Comparison of ENCODE assay signal across 25 cellular contexts in genomic region chr3:30346927-30347320, GRCh38.
DNase-seq lines count a peak whose midpoint lies in the region; ATAC-seq and TF ChIP-seq lines count a peak whose summit lies in the region.
"Had no signal": no experiment of that assay in that cellular context is flagged by ENCODE, and none has a peak within 500 bp of the region (broad histone marks: within the 10 kb centered on the region; RNA-seq: fewer than 3 reads in every experiment).

No MANE protein-coding gene starts in this region.

- H4K20me1 ChIP-seq in Loucy (ENCODE audit: insufficient read depth, low read length, poor library complexity, severe bottlenecking) (no peaks in the 10 kb centered on the region), osteoblast (ENCODE audit: insufficient read depth, low read length) (no peaks in the 10 kb centered on the region)
- H4K20me1 ChIP-seq: BLaER1 had no signal

- in situ Hi-C loops in brain microvascular endothelial cell (cut with HindIII; ENCODE audit: low pct_ligation_motif_present, low sequenced_read_pairs) (no loop called here), ACHN (cut with HindIII; ENCODE audit: low pct_ligation_motif_present, low pct_unique_long_range_greater_than_20kb, low sequenced_read_pairs) (no loop called here)

- DNase-seq in activated CD4-positive, alpha-beta T cell treated with anti-CD3 and anti-CD28 coated beads, Interleukin-2, amount 10 ng/mL, durations not matched to agents 7 days and 5 days: no peak
- no peak for DNase-seq in activated CD4-positive, alpha-beta T cell treated with anti-CD3 and anti-CD28 coated beads for 48 hours
- DNase-seq in brain microvascular endothelial cell (no peak), osteoblast (ENCODE audit: insufficient read length, low spot score, missing footprints) (no peak), ACHN (no peak), NCI-H345 treated with DMSO at 0.1 percent for 48 hours (lab: John Stamatoyannopoulos, UW; ENCODE audit: unreplicated experiment) (no peak)
- DNase-seq: activated T-cell treated with anti-CD3 and anti-CD28 coated beads, Interleukin-2, amount 50 U/mL, for 1 hour; Caco-2; cerebellar nuclear complex; heart right ventricle; mesendoderm; naive B cell; NCI-H2029 treated with DMSO at 0.1 percent for 48 hours; ovary; retina; Right ventricle myocardium superior; stimulated activated naive B cell treated with anti-CD40 and anti-IgM and Interleukin-4, amounts not matched to agents 10 μg/mL and 1 μg/mL and 100 μg/mL, for 72 hours; uterus had no signal

- peaks cover 62% of the 10 kb centered on the region for H3K4me1 Mint-ChIP-seq in activated CD4-positive, alpha-beta T cell treated with anti-CD3 and anti-CD28 coated beads, Interleukin-2, amount 10 ng/mL, durations not matched to agents 7 days and 5 days
- H3K4me1 Mint-ChIP-seq: IgD-negative memory B cell, naive B cell had no signal

- H3K27ac ChIP-seq in brain microvascular endothelial cell (peak overlapping the region; percentile 88), osteoblast (ENCODE audit: low read depth, low read length) (peak overlapping the region; percentile 79)
- H3K27ac ChIP-seq: BLaER1, ovary, thoracic aorta, uterus had no signal

- no peak overlapping the region for H3K9ac ChIP-seq in Loucy (ENCODE audit: low read depth, low read length, poor library complexity, severe bottlenecking)
- H3K9ac ChIP-seq: BLaER1 had no signal

- peaks cover 3% of the 10 kb centered on the region for H3K9me3 Mint-ChIP-seq in activated CD4-positive, alpha-beta T cell treated with anti-CD3 and anti-CD28 coated beads, Interleukin-2, amount 10 ng/mL, durations not matched to agents 7 days and 5 days
- H3K9me3 Mint-ChIP-seq: IgD-negative memory B cell; naive B cell; stimulated activated naive B cell treated with anti-CD40 and anti-IgM and Interleukin-4, amounts not matched to agents 10 μg/mL and 1 μg/mL and 100 μg/mL, for 72 hours had no signal

- peaks cover 39% of the 10 kb centered on the region for H3K4me1 ChIP-seq in Loucy (ENCODE audit: insufficient read depth, low read length, poor library complexity, severe bottlenecking)
- peaks cover 43% of the 10 kb centered on the region for H3K4me1 ChIP-seq in osteoblast (ENCODE audit: insufficient read depth, low read length)
- H3K4me1 ChIP-seq: uterus had no signal

- peaks cover 15% of the 10 kb centered on the region for H3K27me3 Mint-ChIP-seq in activated CD4-positive, alpha-beta T cell treated with anti-CD3 and anti-CD28 coated beads, Interleukin-2, amount 10 ng/mL, durations not matched to agents 7 days and 5 days

- peak overlapping the region; percentile 47 for H3K27ac Mint-ChIP-seq in activated CD4-positive, alpha-beta T cell treated with anti-CD3 and anti-CD28 coated beads, Interleukin-2, amount 10 ng/mL, durations not matched to agents 7 days and 5 days
- H3K27ac Mint-ChIP-seq: IgD-negative memory B cell; naive B cell; stimulated activated naive B cell treated with anti-CD40 and anti-IgM and Interleukin-4, amounts not matched to agents 10 μg/mL and 1 μg/mL and 100 μg/mL, for 72 hours had no signal

- POLR2A ChIA-PET in activated CD4-positive, alpha-beta T cell treated with anti-CD3 and anti-CD28 coated beads, Interleukin-2, amount 10 ng/mL, durations not matched to agents 7 days and 5 days (lab: Charles Lee): interaction anchor here (0.6 kb wide), 2 partner anchors 276 to 346 kb away, joined by 4 to 7 read pairs; no protein-coding TSS in a partner anchor

- TF ChIP-seq CTCF in Loucy (conservative IDR thresholded peaks at IDR 0.05; ENCODE audit: low read length) (no peak), brain microvascular endothelial cell (IDR thresholded peaks at IDR 0.05; ENCODE audit: low read depth, low read length, missing control alignments) (no peak), osteoblast (IDR thresholded peaks at IDR 0.05; ENCODE audit: extremely low read depth, low read depth, low read length) (no peak)

- peak overlapping the region; percentile 33 for H3K4me2 ChIP-seq in Loucy (ENCODE audit: low read depth, low read length, poor library complexity, severe bottlenecking)
- H3K4me2 ChIP-seq in osteoblast (ENCODE audit: insufficient read depth, low read length): peak overlapping the region; percentile 4
- H3K4me2 ChIP-seq: BLaER1 had no signal

- no peaks in the 10 kb centered on the region for H3K36me3 ChIP-seq in Loucy (ENCODE audit: insufficient read depth, low read length)
- no peaks in the 10 kb centered on the region for H3K36me3 ChIP-seq in brain microvascular endothelial cell (replicated peaks)
- H3K36me3 ChIP-seq in osteoblast (ENCODE audit: insufficient read depth, low read length): no peaks in the 10 kb centered on the region
- H3K36me3 ChIP-seq: BLaER1, heart right ventricle, ovary, spleen, thoracic aorta, uterus had no signal

- H3K9me2 ChIP-seq in Loucy (replicated peaks; ENCODE audit: low read depth, low read length): no peaks in the 10 kb centered on the region

- H3K79me2 ChIP-seq in Loucy (ENCODE audit: insufficient read depth, low read length) (no peaks in the 10 kb centered on the region), osteoblast (ENCODE audit: insufficient read depth, low read length) (no peaks in the 10 kb centered on the region)

- CTCF ChIA-PET in activated CD4-positive, alpha-beta T cell treated with anti-CD3 and anti-CD28 coated beads, Interleukin-2, amount 10 ng/mL, durations not matched to agents 7 days and 5 days (lab: Charles Lee): no interaction called here

- no peak overlapping the region for H3K4me3 ChIP-seq in Loucy (ENCODE audit: low read length, poor library complexity, severe bottlenecking)
- no peak overlapping the region for H3K4me3 ChIP-seq in brain microvascular endothelial cell (ENCODE audit: low read depth, low read length)
- no peak overlapping the region for H3K4me3 ChIP-seq in osteoblast (ENCODE audit: insufficient read depth, low read length)
- H3K4me3 ChIP-seq: BLaER1, GM12878, heart right ventricle, ovary, spleen, thoracic aorta, uterus had no signal

- H2AFZ ChIP-seq in Loucy (ENCODE audit: low read length) (no peak overlapping the region), osteoblast (ENCODE audit: low read length) (no peak overlapping the region)

- H3K27me3 ChIP-seq in Loucy (ENCODE audit: insufficient read depth, low read length, poor library complexity, severe bottlenecking) (no peaks in the 10 kb centered on the region), brain microvascular endothelial cell (replicated peaks) (no peaks in the 10 kb centered on the region), osteoblast (ENCODE audit: insufficient read depth, low read length) (no peaks in the 10 kb centered on the region)
- H3K27me3 ChIP-seq: BLaER1, heart right ventricle, ovary, spleen, uterus had no signal

- H3K9me3 ChIP-seq in Loucy (ENCODE audit: insufficient read depth, low read depth, low read length) (no peaks in the 10 kb centered on the region), osteoblast (ENCODE audit: low read depth, low read length) (no peaks in the 10 kb centered on the region)
- H3K9me3 ChIP-seq: BLaER1, Caco-2, heart right ventricle, ovary, spleen, thoracic aorta, uterus had no signal

- ATAC-seq in GM18858 (IDR thresholded peaks at IDR 0.05; ENCODE audit: unreplicated experiment): no peak
- ATAC-seq: GM12878, heart right ventricle had no signal

- no peak overlapping the region for H3K4me3 Mint-ChIP-seq in activated CD4-positive, alpha-beta T cell treated with anti-CD3 and anti-CD28 coated beads, Interleukin-2, amount 10 ng/mL, durations not matched to agents 7 days and 5 days
- H3K4me3 Mint-ChIP-seq: IgD-negative memory B cell; naive B cell; stimulated activated naive B cell treated with anti-CD40 and anti-IgM and Interleukin-4, amounts not matched to agents 10 μg/mL and 1 μg/mL and 100 μg/mL, for 72 hours had no signal

- no peaks in the 10 kb centered on the region for H3F3A ChIP-seq in Loucy (ENCODE audit: low read depth)

- H3K36me3 Mint-ChIP-seq in activated CD4-positive, alpha-beta T cell treated with anti-CD3 and anti-CD28 coated beads, Interleukin-2, amount 10 ng/mL, durations not matched to agents 7 days and 5 days (ENCODE audit: low read depth): peaks cover 6% of the 10 kb centered on the region
- H3K36me3 Mint-ChIP-seq: naive B cell; stimulated activated naive B cell treated with anti-CD40 and anti-IgM and Interleukin-4, amounts not matched to agents 10 μg/mL and 1 μg/mL and 100 μg/mL, for 72 hours had no signal
